In the genomic region with DNA sequence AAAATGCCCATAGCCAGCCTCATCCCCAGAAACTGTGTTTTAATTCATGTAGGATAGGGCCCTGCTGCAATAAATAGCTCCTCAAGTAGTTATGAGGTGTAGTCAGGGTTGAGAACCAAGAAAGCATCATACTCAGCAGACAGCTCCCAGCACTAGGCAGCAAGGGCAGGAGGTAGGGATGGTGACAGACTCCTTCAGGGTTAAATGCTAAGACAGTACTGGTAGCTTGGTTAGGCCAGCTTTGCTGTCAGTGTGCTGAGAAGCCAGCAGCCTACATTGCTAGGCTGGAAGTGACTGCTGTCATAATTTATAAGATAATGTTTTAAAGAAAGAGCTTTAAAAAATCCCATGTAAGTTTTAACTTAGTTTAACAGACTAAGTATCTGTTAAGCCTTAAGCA, we compare ENCODE assay signal across 10 cellular contexts.
"Had no signal": no experiment of that assay in that cellular context is flagged by ENCODE, and none has a peak within 500 bp of the region (broad histone marks: within the 10 kb centered on the region; RNA-seq: fewer than 3 reads in every experiment).

No MANE protein-coding gene starts in this region.

- H3K36me3 Mint-ChIP-seq: IgD-negative memory B cell had no signal

- H3K27ac ChIP-seq: GM23248, HL-60 had no signal

- H3K4me1 ChIP-seq: HAP-1 had no signal

- H3K9me3 Mint-ChIP-seq: HFFc6, IgD-negative memory B cell had no signal

- H3K36me3 ChIP-seq: HAP-1 had no signal

- ATAC-seq: HCT116, HepG2 had no signal

- H3K4me3 Mint-ChIP-seq: HFFc6, IgD-negative memory B cell had no signal

- DNase-seq: GM23248, GOT3, H7, HFFc6, KG1 had no signal

- H3K4me1 Mint-ChIP-seq: IgD-negative memory B cell had no signal

- H3K9me3 ChIP-seq: HAP-1 had no signal

- H3K4me3 ChIP-seq: GM23248, HAP-1 had no signal

- H3K27ac Mint-ChIP-seq: HFFc6, IgD-negative memory B cell had no signal
